Comparison of ENCODE assay signal across 8 cellular contexts in the genomic region with DNA sequence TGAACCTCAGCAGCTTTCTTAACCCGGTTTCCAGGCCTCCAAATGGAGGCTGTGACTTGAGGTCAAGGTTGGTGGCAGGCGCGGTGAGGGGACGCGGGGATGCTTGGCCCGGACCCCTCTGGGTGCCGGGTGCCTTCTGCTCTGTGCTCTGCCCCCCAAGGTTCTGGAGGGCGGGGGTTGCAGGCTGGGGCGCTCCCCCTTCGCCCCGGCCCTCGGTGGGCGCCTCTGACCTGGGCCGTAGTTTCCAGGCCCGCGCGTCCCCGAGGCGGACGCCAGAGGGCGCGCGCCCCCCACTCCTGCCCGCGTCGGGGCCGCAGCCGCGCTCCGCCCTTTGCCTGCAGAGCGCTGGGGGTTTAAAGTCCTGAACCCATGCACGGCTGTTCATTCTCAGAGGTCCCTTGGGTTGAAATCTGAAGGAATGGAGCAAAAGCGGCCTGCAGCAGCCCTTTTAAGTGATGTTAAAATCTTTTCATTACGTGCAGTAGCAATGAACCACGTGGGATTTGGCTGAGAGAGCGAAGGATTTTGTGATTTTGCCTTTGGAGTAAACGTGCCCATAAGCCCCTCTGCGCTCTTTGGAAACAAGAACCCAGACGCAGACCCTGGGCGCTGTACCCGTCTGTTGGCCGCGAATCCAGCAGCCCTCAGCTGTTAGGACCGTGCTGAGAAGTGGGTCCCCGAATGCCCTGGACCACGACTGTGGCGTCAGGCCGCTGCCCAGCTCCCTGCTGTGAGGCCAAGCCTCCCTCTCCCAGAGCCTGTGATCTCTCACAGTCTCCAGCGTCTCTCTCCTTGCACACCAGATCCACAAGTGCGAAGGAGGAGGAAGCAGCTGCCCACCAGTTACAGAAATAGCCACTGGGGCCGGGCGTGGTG.
DNase-seq lines count a peak whose midpoint lies in the region; ATAC-seq and TF ChIP-seq lines count a peak whose summit lies in the region.

No MANE protein-coding gene starts in this region.

- H3K4me1 ChIP-seq in SJCRH30 (no peaks in the 10 kb centered on the region), gastroesophageal sphincter (peaks cover 0 to 7% (median 0%) of the 10 kb centered on the region in 3 donors), gastrocnemius medialis (peaks cover 5 to 9% of the 10 kb centered on the region in 2 donors)

- no peaks in the 10 kb centered on the region for H3K9me3 Mint-ChIP-seq in T-helper 2 cell treated with Interferon-gamma antibody and Interleukin-4, amounts not matched to agents 5 μg/mL and 100 μg/mL, for 36 hours

- ATAC-seq in HG02610 (IDR thresholded peaks at IDR 0.05; ENCODE audit: unreplicated experiment) (peak; percentile 74), gastroesophageal sphincter (no peak), gastrocnemius medialis (peak; percentile 46 to 58)

- H3K27ac Mint-ChIP-seq in T-helper 2 cell treated with Interferon-gamma antibody and Interleukin-4, amounts not matched to agents 5 μg/mL and 100 μg/mL, for 36 hours, result no peak overlapping the region

- H3K4me3 ChIP-seq in SJCRH30 (no peak overlapping the region), gastroesophageal sphincter (no peak overlapping the region), gastrocnemius medialis (peak overlapping the region in 2 of 4 donors; percentile 29 to 31)

- WGBS in gastroesophageal sphincter (ENCODE audit: low coverage in 1 of 2), 2 donors, result 60 to 80% methylated on average over 10 to 11 of the region's 52 CpGs

- H3K27me3 ChIP-seq in SJCRH30, result peaks cover 6% of the 10 kb centered on the region
- peaks cover 42% of the 10 kb centered on the region for H3K27me3 ChIP-seq in gastroesophageal sphincter
- H3K27me3 ChIP-seq in gastrocnemius medialis, result peaks cover 0 to 2% (median 0%) of the 10 kb centered on the region in 3 donors

- H3K27me3 Mint-ChIP-seq in T-helper 2 cell treated with Interferon-gamma antibody and Interleukin-4, amounts not matched to agents 5 μg/mL and 100 μg/mL, for 36 hours (ENCODE audit: low read depth), result no peaks in the 10 kb centered on the region

- no peaks in the 10 kb centered on the region for H3K4me1 Mint-ChIP-seq in T-helper 2 cell treated with Interferon-gamma antibody and Interleukin-4, amounts not matched to agents 5 μg/mL and 100 μg/mL, for 36 hours (ENCODE audit: low read depth)

- H3K36me3 Mint-ChIP-seq in T-helper 2 cell treated with Interferon-gamma antibody and Interleukin-4, amounts not matched to agents 5 μg/mL and 100 μg/mL, for 36 hours (ENCODE audit: low read depth), result no peaks in the 10 kb centered on the region

- in situ Hi-C loops in gastrocnemius medialis (cut with MboI; ENCODE audit: low sequenced_read_pairs in 4 of 4), result no loop called here

- no peak for TF ChIP-seq POLR2A in gastroesophageal sphincter (IDR thresholded peaks at IDR 0.05)
- TF ChIP-seq POLR2A in gastrocnemius medialis (IDR thresholded peaks at IDR 0.05), result no peak

- DNase-seq in activated CD8-positive, alpha-beta memory T cell treated with anti-CD3 and anti-CD28 coated beads, Interleukin-2, amount 50 U/mL, for 48 hours, result peak; percentile 75
- DNase-seq in activated CD8-positive, alpha-beta memory T cell treated with anti-CD3 and anti-CD28 coated beads, Interleukin-2, amount 50 U/mL, for 4 hours, result no peak
- DNase-seq in SJCRH30 (peak; percentile 36 to 62), gastrocnemius medialis (no peak), SW 1271 (lab: John Stamatoyannopoulos, UW) (no peak)
- DNase-seq in T-helper 2 cell treated with Interferon-gamma antibody and Interleukin-4, amounts not matched to agents 5 μg/mL and 100 μg/mL, for 36 hours (ENCODE audit: low spot score), result no peak

- H3K4me3 Mint-ChIP-seq in T-helper 2 cell treated with Interferon-gamma antibody and Interleukin-4, amounts not matched to agents 5 μg/mL and 100 μg/mL, for 36 hours, result no peak overlapping the region

- intact Hi-C loops in gastrocnemius medialis (cut with DNase I; ENCODE audit: low total_unique reads), result no loop called here

- TF ChIP-seq EP300 in gastroesophageal sphincter (IDR thresholded peaks at IDR 0.05), result no peak

- TF ChIP-seq CTCF in gastroesophageal sphincter (IDR thresholded peaks at IDR 0.05) (peak in 3 of 4 experiments; percentile 40 to 82 (median 43)), gastrocnemius medialis (IDR thresholded peaks at IDR 0.05 in 4 of 5, conservative IDR thresholded peaks at IDR 0.05 in 1 of 5) (peak; percentile 54 to 84 (median 68))

- H3K27ac ChIP-seq in SJCRH30 (no peak overlapping the region), gastroesophageal sphincter (no peak overlapping the region), gastrocnemius medialis (no peak overlapping the region)

- no peaks in the 10 kb centered on the region for H3K36me3 ChIP-seq in SJCRH30
- no peaks in the 10 kb centered on the region for H3K36me3 ChIP-seq in gastroesophageal sphincter
- no peaks in the 10 kb centered on the region for H3K36me3 ChIP-seq in gastrocnemius medialis

- no peaks in the 10 kb centered on the region for H3K9me3 ChIP-seq in SJCRH30 (replicated peaks)
- peaks cover 0 to 12% (median 0%) of the 10 kb centered on the region in 3 donors for H3K9me3 ChIP-seq in gastroesophageal sphincter
- no peaks in the 10 kb centered on the region for H3K9me3 ChIP-seq in gastrocnemius medialis

Comparison
In these comparisons a context has a peak if more than half of its experiments do, and no peak if none do; other contexts are left out.
1. DNase-seq: peak in activated CD8-positive, alpha-beta memory T cell treated with anti-CD3 and anti-CD28 coated beads, Interleukin-2, amount 50 U/mL, for 48 hours (single experiment) and SJCRH30 (2 of 2); none in activated CD8-positive, alpha-beta memory T cell treated with anti-CD3 and anti-CD28 coated beads, Interleukin-2, amount 50 U/mL, for 4 hours (single experiment), gastrocnemius medialis (0 of 2), SW 1271 (0 of 2) and T-helper 2 cell treated with Interferon-gamma antibody and Interleukin-4, amounts not matched to agents 5 μg/mL and 100 μg/mL, for 36 hours (single experiment).